Comparison of ENCODE assay signal across 8 cellular contexts in the genomic region with DNA sequence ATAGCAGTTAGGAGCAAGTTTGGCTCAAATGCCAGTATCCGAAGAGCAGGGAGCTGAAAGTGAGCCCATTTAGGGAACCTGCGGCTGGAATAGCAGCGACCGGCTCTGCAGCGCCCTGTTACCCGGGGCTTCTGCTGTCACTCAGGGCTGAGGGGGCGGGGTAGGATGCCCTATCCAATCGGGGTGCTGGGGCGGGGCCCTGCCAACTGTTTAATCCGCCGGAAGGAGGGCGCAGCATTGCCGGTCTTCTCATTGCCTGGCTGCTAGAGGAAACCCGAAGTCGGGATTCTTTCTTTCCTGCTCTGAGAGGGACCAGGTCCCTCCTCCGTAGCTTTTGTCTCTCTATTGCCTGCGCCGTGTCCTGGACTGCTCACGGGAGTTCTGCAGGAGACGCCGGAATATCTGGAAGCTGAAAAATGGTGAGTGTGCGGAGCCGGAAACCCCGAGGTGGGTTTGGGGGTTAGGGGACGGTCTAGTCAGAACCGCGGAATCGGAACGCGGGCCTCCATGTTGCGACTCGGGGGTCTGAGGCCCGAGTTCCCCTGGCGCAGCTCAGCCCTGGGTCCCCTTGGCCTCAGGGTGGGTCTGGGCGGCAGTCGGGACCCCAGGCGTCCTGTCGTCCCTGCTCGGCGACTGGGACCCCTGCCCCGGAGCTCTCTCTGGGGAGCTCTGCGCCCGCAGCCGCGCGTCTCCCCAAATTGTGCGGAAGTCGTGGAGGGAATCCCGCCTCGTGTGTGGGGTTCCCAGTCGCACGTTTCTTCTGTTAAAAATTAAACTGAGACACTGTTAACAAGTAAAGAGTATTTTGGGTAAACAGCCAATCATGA. TPM values are rescaled to one million over a fixed set of nuclear protein-coding genes. Genes with fewer than 3 reads are reported as not detected.
A peak's percentile ranks its signal among the peaks of the same experiment; 100 is the strongest.
DNase-seq lines count a peak whose midpoint lies in the region; ATAC-seq, FAIRE-seq and TF ChIP-seq lines count a peak whose summit lies in the region.

No MANE protein-coding gene starts in this region.

- peak overlapping the region; percentile 98 for H3K27ac Mint-ChIP-seq in activated CD8-positive, alpha-beta memory T cell treated with anti-CD3 and anti-CD28 coated beads, Interleukin-2, amount 10 ng/mL, durations not matched to agents 7 days and 5 days

- H3K79me2 ChIP-seq in endothelial cell of umbilical vein (ENCODE audit: control insufficient read depth, insufficient read depth, low read length), result peaks cover 1% of the 10 kb centered on the region

- TF ChIP-seq CTCF in BE2C (IDR thresholded peaks at IDR 0.05; ENCODE audit: low read depth, low read length), result no peak
- no peak for TF ChIP-seq CTCF in HL-60 (IDR thresholded peaks at IDR 0.05; ENCODE audit: insufficient read depth, low read length)
- TF ChIP-seq CTCF in endothelial cell of umbilical vein (IDR thresholded peaks at IDR 0.05; ENCODE audit: extremely low read depth in 1 of 2, insufficient read depth in 1 of 2, low read depth in 1 of 2, low read length in 2 of 2), result no peak

- peaks cover 18% of the 10 kb centered on the region for H3K4me1 Mint-ChIP-seq in activated CD8-positive, alpha-beta memory T cell treated with anti-CD3 and anti-CD28 coated beads, Interleukin-2, amount 10 ng/mL, durations not matched to agents 7 days and 5 days

- no peaks in the 10 kb centered on the region for H4K20me1 ChIP-seq in endothelial cell of umbilical vein (replicated peaks; ENCODE audit: control insufficient read depth, extremely low read depth, insufficient read depth, low read length)

- BruUV-seq in endothelial cell of umbilical vein (replicated peaks; lab: Mats Ljungman, UMichigan), result TSS peak; percentile 72

- peak overlapping the region; percentile 92 for H3K4me2 ChIP-seq in endothelial cell of umbilical vein (ENCODE audit: insufficient read depth, low read length)

- TF ChIP-seq POLR2A in endothelial cell of umbilical vein (IDR thresholded peaks at IDR 0.05; ENCODE audit: low read depth, low read length), result peak; percentile 85

- H3K4me3 Mint-ChIP-seq in activated CD8-positive, alpha-beta memory T cell treated with anti-CD3 and anti-CD28 coated beads, Interleukin-2, amount 10 ng/mL, durations not matched to agents 7 days and 5 days, result peak overlapping the region; percentile 99

- peak; percentile 63 for ATAC-seq in GM19328 (IDR thresholded peaks at IDR 0.05; ENCODE audit: unreplicated experiment)
- peak; percentile 96 for ATAC-seq in activated CD8-positive, alpha-beta memory T cell treated with anti-CD3 and anti-CD28 coated beads, Interleukin-2, amount 10 ng/mL, durations not matched to agents 7 days and 5 days

- H3K9me3 ChIP-seq in BE2C (no peaks in the 10 kb centered on the region), endothelial cell of umbilical vein (replicated peaks; ENCODE audit: control insufficient read depth, insufficient read depth, low read length) (no peaks in the 10 kb centered on the region)

- intact Hi-C loops in endothelial cell of umbilical vein (cut with micrococcal nuclease), result loop anchor here (1.0 to 10.0 kb wide), 9 partner anchors 23 to 685 kb away; a partner anchor contains a TSS

- no peaks in the 10 kb centered on the region for H3K9me1 ChIP-seq in endothelial cell of umbilical vein (replicated peaks; ENCODE audit: control insufficient read depth, extremely low read depth, insufficient read depth, low read length)

- H3K4me1 ChIP-seq in BE2C (no peaks in the 10 kb centered on the region), endothelial cell of umbilical vein (ENCODE audit: control insufficient read depth, extremely low read depth, insufficient read depth, low read length) (peaks cover 9% of the 10 kb centered on the region)

- H3K9ac ChIP-seq in endothelial cell of umbilical vein (replicated peaks; ENCODE audit: extremely low read depth, insufficient read depth, low read length), result peak overlapping the region; percentile 67

- H3K36me3 ChIP-seq in BE2C (peaks cover 15% of the 10 kb centered on the region), endothelial cell of umbilical vein (ENCODE audit: control insufficient read depth in 2 of 2, extremely low read depth in 1 of 2, insufficient read depth in 2 of 2, low read length in 2 of 2) (no peaks in the 10 kb centered on the region)

- H3K9me3 Mint-ChIP-seq in activated CD8-positive, alpha-beta memory T cell treated with anti-CD3 and anti-CD28 coated beads, Interleukin-2, amount 10 ng/mL, durations not matched to agents 7 days and 5 days (ENCODE audit: low read depth), result peaks cover 4% of the 10 kb centered on the region

- peak; percentile 98 for DNase-seq in BE2C
- DNase-seq in HL-60 (ENCODE audit: low read depth in 1 of 2, low spot score in 1 of 2), result peak; percentile 93 to 98
- peak; percentile 94 to 95 for DNase-seq in NOMO-1 (lab: John Stamatoyannopoulos, UW; ENCODE audit: unreplicated experiment in 2 of 2)
- peak; percentile 97 for DNase-seq in activated CD8-positive, alpha-beta memory T cell treated with anti-CD3 and anti-CD28 coated beads, Interleukin-2, amount 10 ng/mL, durations not matched to agents 7 days and 5 days
- peak; percentile 85 for DNase-seq in endothelial cell of umbilical vein (ENCODE audit: low read depth, low spot score)
- DNase-seq in midbrain (lab: John Stamatoyannopoulos, UW), result peak; percentile 90
- DNase-seq in stimulated activated CD8-positive, alpha-beta memory T cell treated with anti-CD3 and anti-CD28 coated beads, Interleukin-15, amount 100 ng/mL, for 4 hours (ENCODE audit: low read depth in 2 of 2), result peak; percentile 79 to 90

- peak overlapping the region; percentile 98 for H2AFZ ChIP-seq in endothelial cell of umbilical vein (ENCODE audit: low read depth, low read length)

- H3K27ac ChIP-seq in HL-60 (replicated peaks), result peak overlapping the region; percentile 94
- H3K27ac ChIP-seq in endothelial cell of umbilical vein (ENCODE audit: insufficient read depth, low read depth, low read length), result peak overlapping the region; percentile 40

- H3K27me3 ChIP-seq in BE2C, result no peaks in the 10 kb centered on the region
- H3K27me3 ChIP-seq in HL-60 (ENCODE audit: insufficient read depth, poor library complexity, severe bottlenecking), result no peaks in the 10 kb centered on the region
- H3K27me3 ChIP-seq in endothelial cell of umbilical vein (ENCODE audit: control insufficient read depth in 2 of 2, insufficient read depth in 2 of 2, low read length in 2 of 2), result no peaks in the 10 kb centered on the region

- peak; percentile 89 for FAIRE-seq in endothelial cell of umbilical vein (lab: Jason Lieb, UNC)

- dilution Hi-C loops in endothelial cell of umbilical vein (cut with MboI; ENCODE audit: extremely low pct_ligation_motif_present, low sequenced_read_pairs), result no loop called here

- CTCF ChIA-PET in activated CD8-positive, alpha-beta memory T cell treated with anti-CD3 and anti-CD28 coated beads, Interleukin-2, amount 10 ng/mL, durations not matched to agents 7 days and 5 days (lab: Charles Lee), result interaction anchor here (0.6 to 6.2 kb wide), 18 partner anchors 10 to 830 kb away, joined by 3 to 148 read pairs (median 6); a partner anchor contains a TSS
- CTCF ChIA-PET in endothelial cell of umbilical vein (lab: Charles Lee), result interaction anchor here (0.6 to 6.4 kb wide), 12 partner anchors 25 to 433 kb away, joined by 3 to 162 read pairs (median 8); a partner anchor contains a TSS

- POLR2A ChIA-PET in endothelial cell of umbilical vein (lab: Charles Lee), result interaction anchor here (1.1 to 1.7 kb wide), 2 partner anchors 63 to 328 kb away, joined by 3 to 5 read pairs; a partner anchor contains a TSS

- H3K4me3 ChIP-seq in BE2C (ENCODE audit: low read depth, low read length) (peak overlapping the region; percentile 96), HL-60 (replicated peaks; ENCODE audit: insufficient read depth, low read length) (peak overlapping the region; percentile 91), endothelial cell of umbilical vein (replicated peaks in 1 of 3; ENCODE audit: insufficient read depth in 1 of 3, low read depth in 1 of 3, low read length in 3 of 3) (peak overlapping the region; percentile 91 to 100 (median 93))

- H3K27me3 Mint-ChIP-seq in activated CD8-positive, alpha-beta memory T cell treated with anti-CD3 and anti-CD28 coated beads, Interleukin-2, amount 10 ng/mL, durations not matched to agents 7 days and 5 days, result no peaks in the 10 kb centered on the region

- H3K36me3 Mint-ChIP-seq in activated CD8-positive, alpha-beta memory T cell treated with anti-CD3 and anti-CD28 coated beads, Interleukin-2, amount 10 ng/mL, durations not matched to agents 7 days and 5 days, result peaks cover 20% of the 10 kb centered on the region

TF ChIP-seq in endothelial cell of umbilical vein, 7 proteins besides CTCF, POLR2A, EP300 and RAD21 (continues in another document):
- TF ChIP-seq POLR2AphosphoS5 (IDR thresholded peaks at IDR 0.05; ENCODE audit: insufficient read depth, low read depth, low read length) (peak; percentile 39), JUN (IDR thresholded peaks at IDR 0.05; ENCODE audit: borderline replicate concordance, insufficient read depth, insufficient read length, low read depth) (no peak), FOS (IDR thresholded peaks at IDR 0.05; ENCODE audit: borderline replicate concordance, insufficient read depth, low read length) (no peak)

RNA-seq across cellular contexts. Expression of a gene that starts 22.8 kb away (rescaled TPM):
- polyA plus RNA-seq in BE2C (2012; ENCODE audit: insufficient read depth, insufficient read length, low read depth), result 0.20 TPM
- total RNA-seq in activated CD8-positive, alpha-beta memory T cell treated with anti-CD3 and anti-CD28 coated beads, Interleukin-2, amount 10 ng/mL, durations not matched to agents 7 days and 5 days, result under 1 TPM; 0.85 to 0.98 TPM
- 0.48 and 0.77 TPM in 2 replicates for total RNA-seq in endothelial cell of umbilical vein
- 0.17 and 0.22 TPM in 2 replicates for polyA plus RNA-seq in endothelial cell of umbilical vein
- 0.19 and 0.32 TPM in 2 replicates for polyA plus RNA-seq in endothelial cell of umbilical vein (2011; cell fraction: cytosol; rRNA removed)
- 0.97 and 1.0 TPM in 2 replicates for polyA plus RNA-seq in endothelial cell of umbilical vein (2011; cell fraction: nucleus; rRNA removed)
- 0.72 TPM in 1 of 2 replicates, not detected in the other for polyA plus RNA-seq in endothelial cell of umbilical vein (2012)
- not detected in 2 replicates for polyA minus RNA-seq in endothelial cell of umbilical vein
- polyA minus RNA-seq in endothelial cell of umbilical vein (2011; cell fraction: cytosol; rRNA and poly(A)+ RNA removed), result not detected
- polyA minus RNA-seq in endothelial cell of umbilical vein (2011; cell fraction: nucleus; rRNA and poly(A)+ RNA removed), result 0.58 and 0.72 TPM in 2 replicates

RNA-seq across cellular contexts. Expression of a gene that starts 47.9 kb away (rescaled TPM):
- 1.0 TPM for polyA plus RNA-seq in BE2C (2012; ENCODE audit: insufficient read depth, insufficient read length, low read depth)
- under 1 TPM; 0.20 to 0.82 TPM for total RNA-seq in activated CD8-positive, alpha-beta memory T cell treated with anti-CD3 and anti-CD28 coated beads, Interleukin-2, amount 10 ng/mL, durations not matched to agents 7 days and 5 days
- total RNA-seq in endothelial cell of umbilical vein, result 0.42 and 1.8 TPM in 2 replicates
- polyA plus RNA-seq in endothelial cell of umbilical vein, result 1.3 and 2.1 TPM in 2 replicates
- polyA plus RNA-seq in endothelial cell of umbilical vein (2011; cell fraction: cytosol; rRNA removed), result 1.8 and 2.2 TPM in 2 replicates
- polyA plus RNA-seq in endothelial cell of umbilical vein (2011; cell fraction: nucleus; rRNA removed), result 2.3 and 2.9 TPM in 2 replicates
- polyA plus RNA-seq in endothelial cell of umbilical vein (2012), result 0.44 and 0.82 TPM in 2 replicates
- 1.5 and 5.2 TPM in 2 replicates for polyA minus RNA-seq in endothelial cell of umbilical vein
- not detected for polyA minus RNA-seq in endothelial cell of umbilical vein (2011; cell fraction: cytosol; rRNA and poly(A)+ RNA removed)
- 2.2 and 2.3 TPM in 2 replicates for polyA minus RNA-seq in endothelial cell of umbilical vein (2011; cell fraction: nucleus; rRNA and poly(A)+ RNA removed)

Comparison
In these comparisons a context has a peak if more than half of its experiments do, and no peak if none do; other contexts are left out.
1. Peak in every context shown above with its lines: DNase-seq, ATAC-seq, H3K4me3 ChIP-seq and H3K27ac ChIP-seq.